13 cellular contexts compared by ENCODE assay signal in the genomic region with DNA sequence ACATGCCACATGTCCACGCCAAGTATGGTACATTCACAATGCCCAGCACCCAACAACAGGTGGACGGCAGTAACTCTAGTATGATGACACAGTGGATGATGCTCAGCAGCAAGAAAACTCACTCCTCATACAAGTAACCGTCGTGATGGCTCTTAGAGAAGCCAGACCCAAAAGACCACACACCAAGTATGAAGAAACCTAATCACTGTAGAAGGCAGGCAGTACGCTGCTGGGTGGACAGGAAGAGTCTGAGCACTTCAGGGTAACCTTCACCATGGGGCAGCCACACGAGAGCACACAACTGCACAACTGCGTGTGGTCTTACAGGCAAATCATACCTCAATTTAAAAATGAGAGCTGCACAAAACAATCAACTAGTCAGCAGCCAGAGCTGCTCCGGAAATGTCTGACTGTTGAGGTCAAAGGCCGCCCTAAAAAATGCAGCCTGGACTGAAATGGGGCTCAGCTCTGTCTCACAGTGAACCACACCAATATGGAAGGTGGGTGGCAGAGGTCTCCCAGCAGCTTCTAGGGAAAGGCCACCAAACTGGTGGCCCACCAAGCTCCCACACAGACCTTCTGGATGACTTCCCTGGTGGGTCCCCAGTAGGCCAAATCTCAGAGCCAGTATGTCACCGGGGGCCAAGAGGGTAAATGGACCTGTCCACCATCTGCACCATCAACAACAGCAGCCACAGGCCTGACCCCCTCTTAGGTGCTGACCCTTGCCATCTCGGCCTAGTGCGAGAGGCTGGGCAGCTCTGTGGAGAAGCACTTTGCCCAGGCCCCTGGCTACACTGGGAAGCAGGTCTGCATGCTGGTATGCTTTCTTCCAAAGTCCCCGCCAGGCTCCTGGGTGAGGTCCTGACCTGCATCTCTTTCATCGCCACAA. TPM values are rescaled to one million over a fixed set of nuclear protein-coding genes. Genes with fewer than 3 reads are reported as not detected.
DNase-seq lines count a peak whose midpoint lies in the region; TF ChIP-seq lines count a peak whose summit lies in the region.
"Had no signal": no experiment of that assay in that cellular context is flagged by ENCODE, and none has a peak within 500 bp of the region (broad histone marks: within the 10 kb centered on the region; RNA-seq: fewer than 3 reads in every experiment).

No MANE protein-coding gene starts in this region.

- H3K27me3 Mint-ChIP-seq in CD4-positive, alpha-beta memory T cell = no peaks in the 10 kb centered on the region

- H4K12ac ChIP-seq in trophoblast cell (ENCODE audit: low read depth, low read length) = no peak overlapping the region

- peaks cover 22% of the 10 kb centered on the region for H3K79me2 ChIP-seq in trophoblast cell (ENCODE audit: control insufficient read depth, insufficient read depth, low read length, poor library complexity)

- WGBS in trophoblast cell (ENCODE audit: extremely low coverage, insufficient coverage, insufficient read length) = no CpG with 5 or more reads among the region's 14 CpGs

- H2BK5ac ChIP-seq in trophoblast cell (ENCODE audit: low read depth, low read length, poor library complexity) = peak overlapping the region; percentile 50

- no peak overlapping the region for H3K27ac ChIP-seq in CD4-positive, alpha-beta memory T cell (ENCODE audit: low read depth, low read length)
- H3K27ac ChIP-seq in SJCRH30 (peak overlapping the region; percentile 76), trophoblast cell (ENCODE audit: low read depth, low read length) (peak overlapping the region; percentile 45)
- H3K27ac ChIP-seq: breast epithelium, prostate gland, thyroid gland had no signal

- H2AK5ac ChIP-seq in trophoblast cell (ENCODE audit: low read length) = peak overlapping the region; percentile 60

- peak overlapping the region; percentile 32 for H3K4me2 ChIP-seq in trophoblast cell (ENCODE audit: low read length)

- no peak overlapping the region for H3K4me3 ChIP-seq in CD4-positive, alpha-beta memory T cell (ENCODE audit: low read length in 2 of 2)
- H3K4me3 ChIP-seq in SJCRH30 (no peak overlapping the region), fibroblast of villous mesenchyme (ENCODE audit: low read depth, low read length) (no peak overlapping the region), trophoblast cell (ENCODE audit: low read depth, low read length) (no peak overlapping the region)
- H3K4me3 ChIP-seq: breast epithelium, gastroesophageal sphincter, prostate gland, thyroid gland had no signal

- peak overlapping the region in 6 of 7 donors; percentile 47 to 63 (median 60) for H3K27ac Mint-ChIP-seq in CD4-positive, alpha-beta memory T cell

- H3K14ac ChIP-seq in trophoblast cell (ENCODE audit: low read length) = peak overlapping the region; percentile 65

- H4K8ac ChIP-seq in trophoblast cell (ENCODE audit: low read depth, low read length) = peak overlapping the region; percentile 44

- no peaks in the 10 kb centered on the region for H3K36me3 ChIP-seq in CD4-positive, alpha-beta memory T cell (ENCODE audit: insufficient read depth, low read length)
- H3K36me3 ChIP-seq in SJCRH30 = 0 out of 2 replicates have a peak, but pooled peaks cover 2% of the 10 kb centered on the region
- H3K36me3 ChIP-seq in trophoblast cell (ENCODE audit: control insufficient read depth in 1 of 2, insufficient read depth in 2 of 2, low read length in 2 of 2) = peaks cover 0 to 3% of the 10 kb centered on the region in 2 experiments
- H3K36me3 ChIP-seq: breast epithelium, gastroesophageal sphincter, prostate gland, thyroid gland had no signal

- peaks cover 7% of the 10 kb centered on the region for H3K79me1 ChIP-seq in trophoblast cell (ENCODE audit: low read length)

- intact Hi-C loops in CD4-positive, alpha-beta memory T cell (cut with micrococcal nuclease) = no loop called here

- H3K9ac ChIP-seq in trophoblast cell (ENCODE audit: low read length) = no peak overlapping the region

- H3K27me3 ChIP-seq in CD4-positive, alpha-beta memory T cell (ENCODE audit: insufficient read depth, low read length) = no peaks in the 10 kb centered on the region
- no peaks in the 10 kb centered on the region for H3K27me3 ChIP-seq in SJCRH30
- no peaks in the 10 kb centered on the region for H3K27me3 ChIP-seq in trophoblast cell (ENCODE audit: insufficient read depth, low read length)
- H3K27me3 ChIP-seq: breast epithelium, gastroesophageal sphincter, thyroid gland had no signal

- H3K4me3 Mint-ChIP-seq in CD4-positive, alpha-beta memory T cell = no peak overlapping the region

- peaks cover 43 to 77% (median 57%) of the 10 kb centered on the region in 4 donors for H3K4me1 Mint-ChIP-seq in CD4-positive, alpha-beta memory T cell

- H4K91ac ChIP-seq in trophoblast cell (ENCODE audit: low read depth, low read length) = peak overlapping the region; percentile 69

- H3K18ac ChIP-seq in trophoblast cell (ENCODE audit: low read length) = peak overlapping the region; percentile 77

- no peak for TF ChIP-seq CTCF in fibroblast of villous mesenchyme (IDR thresholded peaks at IDR 0.05; ENCODE audit: insufficient read depth, low read depth, low read length)

- peak overlapping the region; percentile 61 for H2BK12ac ChIP-seq in trophoblast cell (ENCODE audit: low read length)

- H3K9me3 ChIP-seq in CD4-positive, alpha-beta memory T cell (ENCODE audit: control insufficient read depth in 1 of 2, low read length in 2 of 2) = no peaks in the 10 kb centered on the region
- H3K9me3 ChIP-seq in SJCRH30 (replicated peaks) = no peaks in the 10 kb centered on the region
- H3K9me3 ChIP-seq in trophoblast cell (ENCODE audit: insufficient read depth, low read depth, low read length) = peaks cover 2% of the 10 kb centered on the region
- H3K9me3 ChIP-seq: breast epithelium, gastroesophageal sphincter, prostate gland, thyroid gland had no signal

- POLR2A ChIA-PET in CD4-positive, alpha-beta memory T cell (lab: Charles Lee; ENCODE audit: partially characterized antibody) = interaction anchor here (0.9 to 1.6 kb wide), 2 partner anchors 13 to 77 kb away, joined by 3 read pairs; partner anchors contain the start of gene IPPK

- peaks cover 3 to 4% of the 10 kb centered on the region in 2 donors for H3K36me3 Mint-ChIP-seq in CD4-positive, alpha-beta memory T cell

- peak overlapping the region; percentile 1 for H2BK120ac ChIP-seq in trophoblast cell (ENCODE audit: insufficient read depth, low read length, poor library complexity)

- no peak overlapping the region for H3K23ac ChIP-seq in trophoblast cell (ENCODE audit: low read length)

- no peak for DNase-seq in CD4-positive, alpha-beta memory T cell
- DNase-seq in SJCRH30 = peak; percentile 84 to 94
- peak; percentile 49 for DNase-seq in fibroblast of villous mesenchyme (ENCODE audit: low read depth)
- DNase-seq in trophoblast cell = no peak
- no peak for DNase-seq in NCI-H748 treated with DMSO at 0.1 percent for 48 hours (lab: John Stamatoyannopoulos, UW)
- no peak for DNase-seq in activated CD8-positive, alpha-beta memory T cell treated with anti-CD3 and anti-CD28 coated beads for 24 hours
- DNase-seq in COLO668 (lab: John Stamatoyannopoulos, UW; ENCODE audit: unreplicated experiment) = no peak
- DNase-seq in HuH-7.5 (ENCODE audit: low spot score) = no peak
- DNase-seq: activated T-cell treated with anti-CD3 and anti-CD28 coated beads for 4 hours, thyroid gland had no signal

- peaks cover 40% of the 10 kb centered on the region for H3K4me1 ChIP-seq in CD4-positive, alpha-beta memory T cell (ENCODE audit: insufficient read depth, low read length)
- H3K4me1 ChIP-seq in SJCRH30 (peaks cover 59% of the 10 kb centered on the region), trophoblast cell (ENCODE audit: control insufficient read depth in 1 of 2, insufficient read depth in 2 of 2, low read length in 2 of 2) (peaks cover 33 to 42% of the 10 kb centered on the region in 2 experiments)
- H3K4me1 ChIP-seq: breast epithelium had no signal

- H3K9me3 Mint-ChIP-seq in CD4-positive, alpha-beta memory T cell = no peaks in the 10 kb centered on the region

- H3K4ac ChIP-seq in trophoblast cell (ENCODE audit: low read depth, low read length) = peak overlapping the region; percentile 73

- H2AFZ ChIP-seq in trophoblast cell (ENCODE audit: insufficient read depth, low read length, poor library complexity) = no peak overlapping the region

- CTCF ChIA-PET in CD4-positive, alpha-beta memory T cell (lab: Charles Lee; ENCODE audit: partially characterized antibody) = interaction anchor here (1.2 kb wide), 1 partner anchor 31 kb away, joined by 3 read pairs; no protein-coding TSS in a partner anchor

RNA-seq across cellular contexts. Expression of gene BICD2, which starts 17.8 kb away (rescaled TPM):
- total RNA-seq in CD4-positive, alpha-beta memory T cell = 10 to 100 TPM; 33.4 to 34.2 TPM
- polyA plus RNA-seq in CD4-positive, alpha-beta memory T cell = 10 to 100 TPM in 1 of 2 donors, 1 to 10 TPM in 1; 3.8 to 20.1 TPM
- 64.6 and 65.1 TPM in 2 replicates for total RNA-seq in SJCRH30 (2014; rRNA removed; shearing (Covaris generic))
- total RNA-seq in fibroblast of villous mesenchyme = 37.4 and 40.6 TPM in 2 replicates
- 25.7 and 26.4 TPM in 2 replicates for polyA plus RNA-seq in trophoblast cell (2013)

Comparison
In these comparisons a context has a peak if more than half of its experiments do, and no peak if none do; other contexts are left out.
1. DNase-seq: peak in SJCRH30 (2 of 2) and fibroblast of villous mesenchyme (single experiment); none in CD4-positive, alpha-beta memory T cell (0 of 5), trophoblast cell (0 of 2), NCI-H748 treated with DMSO at 0.1 percent for 48 hours (single experiment), activated CD8-positive, alpha-beta memory T cell treated with anti-CD3 and anti-CD28 coated beads for 24 hours (single experiment), COLO668 (single experiment) and HuH-7.5 (single experiment).